ENCODE assay signal across 8 cellular contexts in the genomic region with DNA sequence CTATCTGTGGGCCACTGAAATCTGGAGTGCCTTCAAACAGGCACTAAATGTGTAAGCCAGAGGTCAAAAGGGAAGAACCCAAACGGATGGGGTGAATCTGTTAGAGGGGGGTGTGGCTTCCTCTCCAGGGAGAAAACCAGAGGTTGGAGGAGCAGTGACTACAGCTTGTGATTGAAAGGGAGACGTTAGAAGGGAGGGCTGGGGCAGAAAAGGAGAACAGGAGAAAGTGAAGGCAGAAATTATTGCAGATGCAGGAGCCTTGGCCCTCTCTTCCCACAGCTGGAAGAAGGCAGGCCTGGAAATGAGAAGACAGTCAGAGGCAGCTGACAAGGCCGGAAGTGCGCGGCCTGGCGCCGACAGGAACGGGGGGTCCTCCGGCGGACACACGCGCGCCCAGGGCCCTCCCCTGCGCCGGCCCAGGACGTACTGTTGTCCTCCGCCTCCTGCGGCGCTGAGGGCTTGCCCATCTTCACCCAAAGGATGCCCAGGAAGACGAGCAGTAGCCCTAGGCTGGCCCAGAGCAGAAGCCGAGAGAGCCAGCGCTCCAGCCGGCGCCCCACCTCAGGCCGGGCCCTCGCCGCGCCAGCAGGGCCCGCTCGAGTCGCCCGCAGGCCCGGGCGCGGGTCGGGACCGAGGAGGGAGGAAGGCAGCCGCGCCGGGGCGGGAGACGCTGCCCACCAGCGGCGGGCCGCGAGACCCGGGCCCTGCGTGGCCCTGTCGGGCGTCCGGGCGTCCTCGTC. TPM values are rescaled to one million over a fixed set of nuclear protein-coding genes. Genes with fewer than 3 reads are reported as not detected.
DNase-seq lines count a peak whose midpoint lies in the region; ATAC-seq and TF ChIP-seq lines count a peak whose summit lies in the region.

No MANE protein-coding gene starts in this region.

- intact Hi-C loops in PC-3 (cut with micrococcal nuclease), result loop anchor here (1.0 kb wide), 1 partner anchor 20 kb away; no protein-coding TSS in a partner anchor
- intact Hi-C loops in esophagus muscularis mucosa (cut with DNase I), result no loop called here

- H3K4me3 ChIP-seq in PC-3 (ENCODE audit: low read length) (peak overlapping the region; percentile 89), esophagus muscularis mucosa (peak overlapping the region; percentile 91 to 99 (median 96))

- peak overlapping the region; percentile 94 for H3K9ac ChIP-seq in PC-3 (ENCODE audit: low read length)

- CTCF ChIA-PET in PC-3 (lab: Charles Lee), result no interaction called here

- WGBS in esophagus muscularis mucosa, result 3% methylated on average over 21 of the region's 53 CpGs

- H3K27me3 ChIP-seq in PC-3 (ENCODE audit: low read length) (no peaks in the 10 kb centered on the region; the same call in 1 of the 2 replicates), esophagus muscularis mucosa (no peaks in the 10 kb centered on the region)

- H3K36me3 ChIP-seq in PC-3 (ENCODE audit: low read depth, low read length) (peaks cover 10% of the 10 kb centered on the region), esophagus muscularis mucosa (peaks cover 14 to 25% (median 21%) of the 10 kb centered on the region in 4 donors)

- H3K27me3 Mint-ChIP-seq in activated T-cell treated with anti-CD3 and anti-CD28 coated beads, Interleukin-2, amount 50 U/mL, for 72 hours (ENCODE audit: low read depth), result no peaks in the 10 kb centered on the region

- no TSS peak for BruUV-seq in PC-3 (replicated peaks; lab: Mats Ljungman, UMichigan)

- H3K4me1 ChIP-seq in PC-3 (ENCODE audit: insufficient read depth, low read length) (peaks cover 35% of the 10 kb centered on the region), esophagus muscularis mucosa (peaks cover 40 to 48% (median 44%) of the 10 kb centered on the region in 4 donors)

- peaks cover 39% of the 10 kb centered on the region for H3K79me2 ChIP-seq in PC-3 (ENCODE audit: low read length)

- H3F3A ChIP-seq in PC-3 (ENCODE audit: low read length, unreplicated experiment), result no peaks in the 10 kb centered on the region

- DNase-seq in AML-193 (lab: John Stamatoyannopoulos, UW), result peak; percentile 91
- DNase-seq in PC-3, result peak; percentile 56
- DNase-seq in activated T-cell treated with anti-CD3 and anti-CD28 coated beads, Interleukin-2, amount 50 U/mL, for 72 hours, result peak; percentile 70 to 75
- peak; percentile 93 for DNase-seq in esophagus muscularis mucosa (ENCODE audit: extremely low spot score)
- DNase-seq in myocyte (ENCODE audit: low read depth), result peak; percentile 84
- peak; percentile 41 for DNase-seq in stimulated activated naive CD4-positive, alpha-beta T cell treated with Interleukin-2 at 50 U/mL for 16 hours (lab: John Stamatoyannopoulos, UW)

- H3K4me1 Mint-ChIP-seq in activated T-cell treated with anti-CD3 and anti-CD28 coated beads, Interleukin-2, amount 50 U/mL, for 72 hours (ENCODE audit: low read depth), result peaks cover 54% of the 10 kb centered on the region

- H3K4me2 ChIP-seq in PC-3 (ENCODE audit: low read length), result peak overlapping the region; percentile 95

- no peak for TF ChIP-seq EP300 in esophagus muscularis mucosa (IDR thresholded peaks at IDR 0.05)

- H4K20me1 ChIP-seq in PC-3 (ENCODE audit: low read length), result no peaks in the 10 kb centered on the region

- peak; percentile 34 for ATAC-seq in GM18870 (IDR thresholded peaks at IDR 0.05; ENCODE audit: unreplicated experiment)
- peak; percentile 42 for ATAC-seq in HG03097 (IDR thresholded peaks at IDR 0.05; ENCODE audit: low FRiP score, unreplicated experiment)
- ATAC-seq in PC-3, result peak; percentile 67
- peak; percentile 71 to 72 for ATAC-seq in activated T-cell treated with anti-CD3 and anti-CD28 coated beads, Interleukin-2, amount 50 U/mL, for 72 hours (replicated peaks in 1 of 2)

- peak; percentile 68 for TF ChIP-seq POLR2A in esophagus muscularis mucosa (IDR thresholded peaks at IDR 0.05; ENCODE audit: low read depth)

- H2AFZ ChIP-seq in PC-3 (ENCODE audit: low read length), result peak overlapping the region; percentile 92

- H3K9me3 ChIP-seq in PC-3 (ENCODE audit: low read length), result no peaks in the 10 kb centered on the region
- no peaks in the 10 kb centered on the region for H3K9me3 ChIP-seq in esophagus muscularis mucosa

- peak overlapping the region; percentile 86 for H3K27ac Mint-ChIP-seq in activated T-cell treated with anti-CD3 and anti-CD28 coated beads, Interleukin-2, amount 50 U/mL, for 72 hours

- POLR2A ChIA-PET in PC-3 (lab: Charles Lee; ENCODE audit: unreplicated experiment), result no interaction called here

- H3K36me3 Mint-ChIP-seq in activated T-cell treated with anti-CD3 and anti-CD28 coated beads, Interleukin-2, amount 50 U/mL, for 72 hours (ENCODE audit: insufficient read depth in 2 of 2), result peaks cover 4 to 14% of the 10 kb centered on the region in 2 donors

- H3K9me3 Mint-ChIP-seq in activated T-cell treated with anti-CD3 and anti-CD28 coated beads, Interleukin-2, amount 50 U/mL, for 72 hours, result peaks cover 0 to 1% of the 10 kb centered on the region in 2 donors

- peak overlapping the region; percentile 87 to 97 for H3K4me3 Mint-ChIP-seq in activated T-cell treated with anti-CD3 and anti-CD28 coated beads, Interleukin-2, amount 50 U/mL, for 72 hours

- H3K27ac ChIP-seq in PC-3 (ENCODE audit: low read length) (peak overlapping the region; percentile 54), esophagus muscularis mucosa (replicated peaks in 1 of 4) (peak overlapping the region; percentile 100)

- H3K9me2 ChIP-seq in PC-3 (replicated peaks; ENCODE audit: low read length), result no peaks in the 10 kb centered on the region

- TF ChIP-seq CTCF in PC-3 (conservative IDR thresholded peaks at IDR 0.05; ENCODE audit: low read depth, low read length) (no peak), esophagus muscularis mucosa (IDR thresholded peaks at IDR 0.05) (peak in 1 of 3 experiments; percentile 2)

RNA-seq across cellular contexts. Expression of gene LEMD2, which starts 0.8 kb away (rescaled TPM):
- total RNA-seq in PC-3 (2014; rRNA removed) (54.5 and 83.6 TPM in 2 replicates), esophagus muscularis mucosa (10 to 100 TPM; 36.4 to 65.3 (median 55.4) TPM), myocyte (51.9 and 53.8 TPM in 2 replicates)
- 10 to 100 TPM; 76.4 to 93.8 TPM for total RNA-seq in activated T-cell treated with anti-CD3 and anti-CD28 coated beads, Interleukin-2, amount 50 U/mL, for 72 hours
- 57.6 TPM for polyA plus RNA-seq in myocyte (2012)

RNA-seq across cellular contexts. Expression of gene MLN, which starts 15.7 kb away (rescaled TPM):
- total RNA-seq in PC-3 (2014; rRNA removed), result not detected in 2 replicates
- total RNA-seq in activated T-cell treated with anti-CD3 and anti-CD28 coated beads, Interleukin-2, amount 50 U/mL, for 72 hours, result not detected
- total RNA-seq in esophagus muscularis mucosa, result not detected
- total RNA-seq in myocyte, result not detected in 2 replicates
- polyA plus RNA-seq in myocyte (2012), result not detected

RNA-seq across cellular contexts. Expression of gene IP6K3, which starts 41.4 kb away (rescaled TPM):
- total RNA-seq in PC-3 (2014; rRNA removed) (not detected in 2 replicates), esophagus muscularis mucosa (1 to 10 TPM; 1.2 to 2.8 (median 1.7) TPM), myocyte (70.3 and 72.6 TPM in 2 replicates)
- not detected for total RNA-seq in activated T-cell treated with anti-CD3 and anti-CD28 coated beads, Interleukin-2, amount 50 U/mL, for 72 hours
- 40.7 TPM for polyA plus RNA-seq in myocyte (2012)

Comparison
In these comparisons a context has a peak if more than half of its experiments do, and no peak if none do; other contexts are left out.
1. Peak in every context shown above with its lines: DNase-seq, ATAC-seq, H3K4me3 ChIP-seq and H3K27ac ChIP-seq.
2. DNase-seq: peak in every context shown above with its lines; median percentile 93 in esophagus muscularis mucosa; 91 in AML-193; 84 in myocyte; 72 in activated T-cell treated with anti-CD3 and anti-CD28 coated beads, Interleukin-2, amount 50 U/mL, for 72 hours; 56 in PC-3; 41 in stimulated activated naive CD4-positive, alpha-beta T cell treated with Interleukin-2 at 50 U/mL for 16 hours.
3. RNA of gene IP6K3, which starts 41.4 kb away (total RNA-seq): 70.3 to 72.6 TPM in myocyte; 1.2 to 2.8 TPM in esophagus muscularis mucosa, not detected in PC-3 and not detected in activated T-cell treated with anti-CD3 and anti-CD28 coated beads, Interleukin-2, amount 50 U/mL, for 72 hours; every median in the first group is over 10 times any median in the second.